In genomic region chr9:120935383-120935857, GRCh38 we compare ENCODE assay signal across 8 cellular contexts. TPM values are rescaled to one million over a fixed set of nuclear protein-coding genes. Genes with fewer than 3 reads are reported as not detected.
DNase-seq lines count a peak whose midpoint lies in the region; ATAC-seq and TF ChIP-seq lines count a peak whose summit lies in the region.

No MANE protein-coding gene starts in this region.

- H3K27me3 ChIP-seq in BE2C (no peaks in the 10 kb centered on the region), heart right ventricle (no peaks in the 10 kb centered on the region), rectal smooth muscle tissue (ENCODE audit: control insufficient read depth, insufficient read depth, low read length) (no peaks in the 10 kb centered on the region)

- no peak overlapping the region for H3K4me3 Mint-ChIP-seq in progenitor cell of endocrine pancreas (ENCODE audit: low read depth)

- H3K9me3 ChIP-seq in BE2C (no peaks in the 10 kb centered on the region), heart right ventricle (no peaks in the 10 kb centered on the region)

- DNase-seq in BE2C, result peak; percentile 96
- peak; percentile 90 for DNase-seq in HFF-Myc (ENCODE audit: extremely low read depth, low read depth)
- peak; percentile 89 for DNase-seq in NCI-H774 (lab: John Stamatoyannopoulos, UW)
- peak in 54 of 56 donors; percentile 35 to 91 (median 76) for DNase-seq in amygdala (lab: John Stamatoyannopoulos, UW)
- DNase-seq in heart right ventricle, result peak; percentile 93 to 96
- no peak for DNase-seq in progenitor cell of endocrine pancreas (ENCODE audit: low spot score, unreplicated experiment)

- intact Hi-C loops in heart right ventricle (cut with DNase I), result loop anchor here in 8 of 10 donors (1.0 to 10.0 kb wide), 6 partner anchors 58 to 178 kb away; partner anchors contain the start of genes PHF19 (in 2 of the 8) and FBXW2 (in 1 of the 8)

- TF ChIP-seq CTCF in BE2C (IDR thresholded peaks at IDR 0.05; ENCODE audit: low read depth, low read length) (no peak), HFF-Myc (IDR thresholded peaks at IDR 0.05; ENCODE audit: low read depth, low read length, missing control alignments) (no peak), heart right ventricle (IDR thresholded peaks at IDR 0.05) (no peak), progenitor cell of endocrine pancreas (IDR thresholded peaks at IDR 0.05; ENCODE audit: unreplicated experiment) (no peak)

- WGBS in heart right ventricle, 2 donors, result 4% methylated on average over 4 of the region's 4 CpGs

- H3K4me3 ChIP-seq in BE2C (ENCODE audit: low read depth, low read length) (0 out of 2 replicates have a peak overlapping the region, but pooled peaks have one; percentile 14), HFF-Myc (replicated peaks; ENCODE audit: low read depth, low read length) (peak overlapping the region; percentile 22; the same call in 1 of the 2 replicates), heart right ventricle (no peak overlapping the region), rectal smooth muscle tissue (ENCODE audit: low read length) (peak overlapping the region; percentile 38)

- H3K27ac Mint-ChIP-seq in progenitor cell of endocrine pancreas, result no peak overlapping the region

- H3K4me1 Mint-ChIP-seq in progenitor cell of endocrine pancreas (ENCODE audit: low read depth), result peaks cover 5% of the 10 kb centered on the region

- no peaks in the 10 kb centered on the region for H3K36me3 Mint-ChIP-seq in progenitor cell of endocrine pancreas (ENCODE audit: insufficient read depth)

- peaks cover 2% of the 10 kb centered on the region for H3K27me3 Mint-ChIP-seq in progenitor cell of endocrine pancreas

- ATAC-seq in heart right ventricle, result peak; percentile 61 to 93 (median 86)
- no peak for ATAC-seq in GM21381 (IDR thresholded peaks at IDR 0.05; ENCODE audit: unreplicated experiment)

- H3K4me1 ChIP-seq in BE2C (peaks cover 19% of the 10 kb centered on the region), heart right ventricle (peaks cover 15 to 67% (median 55%) of the 10 kb centered on the region in 9 donors), rectal smooth muscle tissue (ENCODE audit: control insufficient read depth, insufficient read depth, low read length) (peaks cover 33% of the 10 kb centered on the region)

- H3K27ac ChIP-seq in heart right ventricle (peak overlapping the region; percentile 8 to 95 (median 65)), rectal smooth muscle tissue (ENCODE audit: low read depth, low read length) (peak overlapping the region; percentile 91)

- H3K9ac ChIP-seq in rectal smooth muscle tissue (ENCODE audit: low read length), result peak overlapping the region; percentile 43

- no peaks in the 10 kb centered on the region for H3K36me3 ChIP-seq in BE2C
- H3K36me3 ChIP-seq in heart right ventricle, result no peaks in the 10 kb centered on the region
- H3K36me3 ChIP-seq in rectal smooth muscle tissue (ENCODE audit: control insufficient read depth, insufficient read depth, low read length), result no peaks in the 10 kb centered on the region

- no peaks in the 10 kb centered on the region for H3K9me3 Mint-ChIP-seq in progenitor cell of endocrine pancreas (ENCODE audit: low read depth)

RNA-seq across cellular contexts. Expression of gene TRAF1, which starts 8.8 kb away (rescaled TPM):
- polyA plus RNA-seq in BE2C (2012; ENCODE audit: insufficient read depth, insufficient read length, low read depth), result 2.3 TPM
- 1 to 10 TPM; 1.1 to 6.7 (median 1.9) TPM for total RNA-seq in heart right ventricle
- 1 to 10 TPM; 2.2 to 5.7 TPM for polyA plus RNA-seq in heart right ventricle
- 6.7 TPM in 2 replicates for total RNA-seq in progenitor cell of endocrine pancreas

RNA-seq across cellular contexts. Expression of gene PHF19, which starts 58.4 kb away (rescaled TPM):
- polyA plus RNA-seq in BE2C (2012; ENCODE audit: insufficient read depth, insufficient read length, low read depth), result 49.6 TPM
- total RNA-seq in heart right ventricle (10 to 100 TPM in 8 of 10 donors, 1 to 10 TPM in 2; 9.2 to 24.0 (median 13.4) TPM), progenitor cell of endocrine pancreas (27.2 and 28.4 TPM in 2 replicates)
- polyA plus RNA-seq in heart right ventricle, result 10 to 100 TPM; 10.2 to 12.5 TPM

Comparison
In these comparisons a context has a peak if more than half of its experiments do, and no peak if none do; other contexts are left out.
1. H3K4me3 ChIP-seq: peak in BE2C (single experiment), HFF-Myc (single experiment) and rectal smooth muscle tissue (single experiment); none in heart right ventricle (0 of 10).